14 cellular contexts compared by ENCODE assay signal in the genomic region with DNA sequence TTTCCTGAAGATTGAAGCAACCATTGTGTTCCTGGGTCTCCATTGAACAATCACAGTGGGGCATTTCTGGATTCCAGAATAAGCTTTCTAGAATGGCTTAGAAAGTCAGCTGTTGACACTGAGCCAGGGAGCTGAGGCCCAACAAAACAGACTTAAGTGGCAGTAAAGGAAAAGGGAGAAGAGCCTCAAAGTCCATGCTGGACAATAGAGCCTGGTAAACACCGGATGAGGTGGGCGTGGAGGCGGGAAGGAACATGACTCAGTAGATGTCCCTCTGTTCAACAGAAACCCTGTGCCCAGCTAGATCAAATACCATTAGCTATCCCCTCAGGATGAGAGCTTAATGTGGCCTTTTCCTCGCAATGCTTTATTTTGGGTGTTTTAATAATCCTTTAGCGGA. TPM values are rescaled to one million over a fixed set of nuclear protein-coding genes. Genes with fewer than 3 reads are reported as not detected.
DNase-seq lines count a peak whose midpoint lies in the region; FAIRE-seq and TF ChIP-seq lines count a peak whose summit lies in the region.
"Had no signal": no experiment of that assay in that cellular context is flagged by ENCODE, and none has a peak within 500 bp of the region (broad histone marks: within the 10 kb centered on the region; RNA-seq: fewer than 3 reads in every experiment).

No MANE protein-coding gene starts in this region.

- H3K27ac Mint-ChIP-seq in nephron progenitor cell = peak overlapping the region; percentile 83
- H3K27ac Mint-ChIP-seq: activated naive CD8-positive, alpha-beta T cell treated with anti-CD3 and anti-CD28 coated beads, Interleukin-2, amount 10 ng/mL, durations not matched to agents 7 days and 5 days; stimulated activated naive CD8-positive, alpha-beta T cell treated with anti-CD3 and anti-CD28 coated beads, Interleukin-15, amount 100 ng/mL, for 72 hours had no signal

- no peaks in the 10 kb centered on the region for H3K27me3 ChIP-seq in small intestine (ENCODE audit: control insufficient read depth in 2 of 2, insufficient read depth in 2 of 2, low read length in 2 of 2)

- no peaks in the 10 kb centered on the region for H3K9me3 ChIP-seq in small intestine (ENCODE audit: control insufficient read depth, low read depth)

- WGBS in adipose tissue, 3 donors = 57 to 85% (median 70%) methylated on average over 5 of the region's 5 CpGs
- WGBS in small intestine, 3 donors = 56 to 68% (median 62%) methylated on average over 5 of the region's 5 CpGs

- no peaks in the 10 kb centered on the region for H3K36me3 ChIP-seq in small intestine (ENCODE audit: control insufficient read depth in 2 of 2, insufficient read depth in 2 of 2, low read length in 2 of 2)

- peaks cover 53% of the 10 kb centered on the region for H3K4me1 Mint-ChIP-seq in nephron progenitor cell

- no peaks in the 10 kb centered on the region for H3K27me3 Mint-ChIP-seq in nephron progenitor cell (ENCODE audit: low read depth, poor library complexity)
- H3K27me3 Mint-ChIP-seq: stimulated activated naive CD8-positive, alpha-beta T cell treated with anti-CD3 and anti-CD28 coated beads, Interleukin-15, amount 100 ng/mL, for 72 hours had no signal

- FAIRE-seq in small intestine (lab: Jason Lieb, UNC) = no peak

- TF ChIP-seq CTCF in foreskin fibroblast (IDR thresholded peaks at IDR 0.05; ENCODE audit: low read depth, low read length) (no peak), nephron progenitor cell (IDR thresholded peaks at IDR 0.05) (no peak)

- peaks cover 94% of the 10 kb centered on the region for H3K36me3 Mint-ChIP-seq in nephron progenitor cell (ENCODE audit: low read depth)
- H3K36me3 Mint-ChIP-seq: activated naive CD8-positive, alpha-beta T cell treated with anti-CD3 and anti-CD28 coated beads, Interleukin-2, amount 10 ng/mL, durations not matched to agents 7 days and 5 days had no signal

- H3K4me3 ChIP-seq in foreskin fibroblast (ENCODE audit: low read depth in 1 of 2, low read length in 2 of 2) (no peak overlapping the region), small intestine (ENCODE audit: low read depth in 1 of 2, low read length in 2 of 2) (no peak overlapping the region)

- H3K27ac ChIP-seq in adipose tissue (ENCODE audit: low read depth, low read length) (peak overlapping the region; percentile 59), small intestine (ENCODE audit: low read depth in 1 of 2, low read length in 1 of 2) (peak overlapping the region in 1 of 2 donors; percentile 79)

- no peaks in the 10 kb centered on the region for H3K4me1 ChIP-seq in small intestine (ENCODE audit: control insufficient read depth in 2 of 2, insufficient read depth in 1 of 2, low read depth in 1 of 2, low read length in 1 of 2)

- DNase-seq in A172 (ENCODE audit: low spot score) (peak; percentile 79), foreskin fibroblast (peak; percentile 73 to 79), nephron progenitor cell (no peak), activated gamma-delta T cell treated with Interleukin-2 at 50 U/mL for 16 hours (no peak), inferior parietal cortex (ENCODE audit: extremely low spot score) (no peak), small intestine (no peak)
- DNase-seq in activated CD4-positive, CD25-positive, alpha-beta regulatory T cell (lab: John Stamatoyannopoulos, UW) = no peak
- DNase-seq: 8988T; activated CD4-positive, alpha-beta T cell treated with anti-CD3 and anti-CD28 coated beads for 1 hour; activated naive CD8-positive, alpha-beta T cell treated with anti-CD3 and anti-CD28 coated beads, Interleukin-2, amount 10 ng/mL, durations not matched to agents 7 days and 5 days; GF-D8; NCI-H774; stimulated activated naive CD8-positive, alpha-beta T cell treated with anti-CD3 and anti-CD28 coated beads, Interleukin-15, amount 100 ng/mL, for 72 hours had no signal

- no peaks in the 10 kb centered on the region for H3K9me3 Mint-ChIP-seq in nephron progenitor cell
- H3K9me3 Mint-ChIP-seq: activated naive CD8-positive, alpha-beta T cell treated with anti-CD3 and anti-CD28 coated beads, Interleukin-2, amount 10 ng/mL, durations not matched to agents 7 days and 5 days; stimulated activated naive CD8-positive, alpha-beta T cell treated with anti-CD3 and anti-CD28 coated beads, Interleukin-15, amount 100 ng/mL, for 72 hours had no signal

- H3K4me3 Mint-ChIP-seq in nephron progenitor cell = no peak overlapping the region
- H3K4me3 Mint-ChIP-seq: activated naive CD8-positive, alpha-beta T cell treated with anti-CD3 and anti-CD28 coated beads, Interleukin-2, amount 10 ng/mL, durations not matched to agents 7 days and 5 days; stimulated activated naive CD8-positive, alpha-beta T cell treated with anti-CD3 and anti-CD28 coated beads, Interleukin-15, amount 100 ng/mL, for 72 hours had no signal

RNA-seq across cellular contexts. Expression of a gene that starts 14.7 kb away (rescaled TPM):
- total RNA-seq in A172 (2014; rRNA removed; shearing (Covaris generic)) = 3,811 and 5,357 TPM in 2 replicates
- polyA plus RNA-seq in adipose tissue (1,000 to 10,000 TPM in 1 of 3 donors, 100 to 1,000 TPM in 2; 192 to 1,569 (median 654) TPM), small intestine (100 to 1,000 TPM in 1 of 3 donors, 10 to 100 TPM in 1, 1 to 10 TPM in 1; 9.6 to 242 (median 29.2) TPM)

Comparison
In these comparisons a context has a peak if more than half of its experiments do, and no peak if none do; other contexts are left out.
1. DNase-seq: peak in A172 (single experiment) and foreskin fibroblast (2 of 2); none in nephron progenitor cell (single experiment), activated gamma-delta T cell treated with Interleukin-2 at 50 U/mL for 16 hours (single experiment), inferior parietal cortex (single experiment), activated CD4-positive, CD25-positive, alpha-beta regulatory T cell (0 of 4) and small intestine (single experiment).